In genomic region chr7:37833107-37833817, GRCh38 we compare ENCODE assay signal across 8 cellular contexts. TPM values are rescaled to one million over a fixed set of nuclear protein-coding genes. Genes with fewer than 3 reads are reported as not detected.
DNase-seq lines count a peak whose midpoint lies in the region; ATAC-seq, FAIRE-seq and TF ChIP-seq lines count a peak whose summit lies in the region.

No MANE protein-coding gene starts in this region.

- H3K4me2 ChIP-seq in endothelial cell of umbilical vein (ENCODE audit: insufficient read depth, low read length) = peak overlapping the region; percentile 40

- peak; percentile 81 for FAIRE-seq in endothelial cell of umbilical vein (lab: Jason Lieb, UNC)

- no peaks in the 10 kb centered on the region for H3K36me3 Mint-ChIP-seq in activated CD8-positive, alpha-beta T cell treated with anti-CD3 and anti-CD28 coated beads, Interleukin-2, amount 10 ng/mL, durations not matched to agents 7 days and 5 days (ENCODE audit: low read depth)

- no peaks in the 10 kb centered on the region for H4K20me1 ChIP-seq in endothelial cell of umbilical vein (replicated peaks; ENCODE audit: control insufficient read depth, extremely low read depth, insufficient read depth, low read length)

- H3K4me3 ChIP-seq in AG10803 (ENCODE audit: low read length) = peak overlapping the region; percentile 55
- H3K4me3 ChIP-seq in endothelial cell of umbilical vein (replicated peaks in 1 of 3; ENCODE audit: insufficient read depth in 1 of 3, low read depth in 1 of 3, low read length in 3 of 3) = peak overlapping the region in 1 of 3 experiments; percentile 8

- no peak for TF ChIP-seq POLR2A in endothelial cell of umbilical vein (IDR thresholded peaks at IDR 0.05; ENCODE audit: low read depth, low read length)

- ATAC-seq in GM18907 (IDR thresholded peaks at IDR 0.05; ENCODE audit: unreplicated experiment) (peak; percentile 51), HG03457 (IDR thresholded peaks at IDR 0.05; ENCODE audit: unreplicated experiment) (no peak)
- ATAC-seq in activated CD8-positive, alpha-beta T cell treated with anti-CD3 and anti-CD28 coated beads, Interleukin-2, amount 10 ng/mL, durations not matched to agents 7 days and 5 days = peak; percentile 44

- dilution Hi-C loops in endothelial cell of umbilical vein (cut with MboI; ENCODE audit: extremely low pct_ligation_motif_present, low sequenced_read_pairs) = no loop called here

- POLR2A ChIA-PET in activated CD8-positive, alpha-beta T cell treated with anti-CD3 and anti-CD28 coated beads, Interleukin-2, amount 10 ng/mL, durations not matched to agents 7 days and 5 days (lab: Charles Lee) = no interaction called here
- POLR2A ChIA-PET in endothelial cell of umbilical vein (lab: Charles Lee) = no interaction called here

- H3K36me3 ChIP-seq in endothelial cell of umbilical vein (ENCODE audit: control insufficient read depth in 2 of 2, extremely low read depth in 1 of 2, insufficient read depth in 2 of 2, low read length in 2 of 2) = no peaks in the 10 kb centered on the region

- no peaks in the 10 kb centered on the region for H3K9me3 Mint-ChIP-seq in activated CD8-positive, alpha-beta T cell treated with anti-CD3 and anti-CD28 coated beads, Interleukin-2, amount 10 ng/mL, durations not matched to agents 7 days and 5 days (ENCODE audit: insufficient read depth)

- peaks cover 4% of the 10 kb centered on the region for H3K4me1 Mint-ChIP-seq in activated CD8-positive, alpha-beta T cell treated with anti-CD3 and anti-CD28 coated beads, Interleukin-2, amount 10 ng/mL, durations not matched to agents 7 days and 5 days (ENCODE audit: low read depth)

- H3K9me3 ChIP-seq in endothelial cell of umbilical vein (replicated peaks; ENCODE audit: control insufficient read depth, insufficient read depth, low read length) = no peaks in the 10 kb centered on the region

- no peak overlapping the region for H3K9ac ChIP-seq in endothelial cell of umbilical vein (replicated peaks; ENCODE audit: extremely low read depth, insufficient read depth, low read length)

- no peaks in the 10 kb centered on the region for H3K79me2 ChIP-seq in endothelial cell of umbilical vein (ENCODE audit: control insufficient read depth, insufficient read depth, low read length)

- H3K27ac ChIP-seq in endothelial cell of umbilical vein (ENCODE audit: insufficient read depth, low read depth, low read length) = no peak overlapping the region

- BruUV-seq in endothelial cell of umbilical vein (replicated peaks; lab: Mats Ljungman, UMichigan) = no TSS peak

- peak; percentile 53 for DNase-seq in AG10803 (ENCODE audit: low read depth)
- DNase-seq in NCI-H226 = peak; percentile 19
- DNase-seq in activated CD8-positive, alpha-beta T cell treated with anti-CD3 and anti-CD28 coated beads, Interleukin-2, amount 10 ng/mL, durations not matched to agents 7 days and 5 days = peak; percentile 58
- peak; percentile 40 for DNase-seq in endothelial cell of umbilical vein (ENCODE audit: low read depth, low spot score)
- peak; percentile 30 for DNase-seq in mucosa of gallbladder (ENCODE audit: low spot score)
- peak; percentile 26 for DNase-seq in stromal cell of bone marrow (ENCODE audit: low read depth)

- TF ChIP-seq CTCF in AG10803 (conservative IDR thresholded peaks at IDR 0.05; ENCODE audit: low read length) = peak; percentile 71
- peak; percentile 48 to 52 for TF ChIP-seq CTCF in endothelial cell of umbilical vein (IDR thresholded peaks at IDR 0.05; ENCODE audit: extremely low read depth in 1 of 2, insufficient read depth in 1 of 2, low read depth in 1 of 2, low read length in 2 of 2)

- H3K4me3 Mint-ChIP-seq in activated CD8-positive, alpha-beta T cell treated with anti-CD3 and anti-CD28 coated beads, Interleukin-2, amount 10 ng/mL, durations not matched to agents 7 days and 5 days = peak overlapping the region; percentile 60

- H3K4me1 ChIP-seq in endothelial cell of umbilical vein (ENCODE audit: control insufficient read depth, extremely low read depth, insufficient read depth, low read length) = no peaks in the 10 kb centered on the region

- CTCF ChIA-PET in activated CD8-positive, alpha-beta T cell treated with anti-CD3 and anti-CD28 coated beads, Interleukin-2, amount 10 ng/mL, durations not matched to agents 7 days and 5 days (lab: Charles Lee) = interaction anchor here (0.6 to 1.9 kb wide), 10 partner anchors 15 to 491 kb away, joined by 3 to 5 read pairs (median 3); no protein-coding TSS in a partner anchor
- CTCF ChIA-PET in endothelial cell of umbilical vein (lab: Charles Lee) = interaction anchor here (1.0 to 2.7 kb wide), 7 partner anchors 8 to 1346 kb away, joined by 3 to 20 read pairs (median 6); partner anchors contain the start of gene SFRP4

- H2AFZ ChIP-seq in endothelial cell of umbilical vein (ENCODE audit: low read depth, low read length) = peak overlapping the region; percentile 74

- intact Hi-C loops in endothelial cell of umbilical vein (cut with micrococcal nuclease) = loop anchor here (1.0 to 10.0 kb wide), 6 partner anchors 328 to 632 kb away; no protein-coding TSS in a partner anchor

- H3K27me3 ChIP-seq in endothelial cell of umbilical vein (ENCODE audit: control insufficient read depth in 2 of 2, insufficient read depth in 2 of 2, low read length in 2 of 2) = peaks cover 0 to 2% of the 10 kb centered on the region in 2 experiments

- no peaks in the 10 kb centered on the region for H3K9me1 ChIP-seq in endothelial cell of umbilical vein (replicated peaks; ENCODE audit: control insufficient read depth, extremely low read depth, insufficient read depth, low read length)

- peaks cover 37% of the 10 kb centered on the region for H3K27me3 Mint-ChIP-seq in activated CD8-positive, alpha-beta T cell treated with anti-CD3 and anti-CD28 coated beads, Interleukin-2, amount 10 ng/mL, durations not matched to agents 7 days and 5 days (ENCODE audit: low read depth)

- no peak overlapping the region for H3K27ac Mint-ChIP-seq in activated CD8-positive, alpha-beta T cell treated with anti-CD3 and anti-CD28 coated beads, Interleukin-2, amount 10 ng/mL, durations not matched to agents 7 days and 5 days

TF ChIP-seq in endothelial cell of umbilical vein, 7 proteins besides CTCF, POLR2A, EP300 and RAD21:
- TF ChIP-seq, protein P1, sequence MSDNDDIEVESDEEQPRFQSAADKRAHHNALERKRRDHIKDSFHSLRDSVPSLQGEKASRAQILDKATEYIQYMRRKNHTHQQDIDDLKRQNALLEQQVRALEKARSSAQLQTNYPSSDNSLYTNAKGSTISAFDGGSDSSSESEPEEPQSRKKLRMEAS (IDR thresholded peaks at IDR 0.05; ENCODE audit: insufficient read depth, insufficient read length) = no peak
- TF ChIP-seq JUN (IDR thresholded peaks at IDR 0.05; ENCODE audit: borderline replicate concordance, insufficient read depth, insufficient read length, low read depth) (no peak), EZH2 (IDR thresholded peaks at IDR 0.05; ENCODE audit: borderline replicate concordance, low read depth, low read length, severe bottlenecking) (no peak), GATA2 (IDR thresholded peaks at IDR 0.05; ENCODE audit: insufficient read depth, insufficient read length, low read depth, low read length) (peak; percentile 72), FOS (IDR thresholded peaks at IDR 0.05; ENCODE audit: borderline replicate concordance, insufficient read depth, low read length) (no peak), POLR2AphosphoS5 (IDR thresholded peaks at IDR 0.05; ENCODE audit: insufficient read depth, low read depth, low read length) (no peak)

RNA-seq across cellular contexts. Expression of gene NME8, which starts 15.1 kb away (rescaled TPM):
- total RNA-seq in activated CD8-positive, alpha-beta T cell treated with anti-CD3 and anti-CD28 coated beads, Interleukin-2, amount 10 ng/mL, durations not matched to agents 7 days and 5 days = not detected
- not detected in 2 replicates for total RNA-seq in endothelial cell of umbilical vein
- not detected in 2 replicates for polyA plus RNA-seq in endothelial cell of umbilical vein
- not detected in 2 replicates for polyA plus RNA-seq in endothelial cell of umbilical vein (2011; cell fraction: cytosol; rRNA removed)
- polyA plus RNA-seq in endothelial cell of umbilical vein (2011; cell fraction: nucleus; rRNA removed) = not detected in 2 replicates
- not detected in 2 replicates for polyA plus RNA-seq in endothelial cell of umbilical vein (2012)
- polyA minus RNA-seq in endothelial cell of umbilical vein = not detected in 2 replicates
- polyA minus RNA-seq in endothelial cell of umbilical vein (2011; cell fraction: cytosol; rRNA and poly(A)+ RNA removed) = not detected
- polyA minus RNA-seq in endothelial cell of umbilical vein (2011; cell fraction: nucleus; rRNA and poly(A)+ RNA removed) = not detected in 2 replicates
- 0.89 TPM for total RNA-seq in mucosa of gallbladder
